ENCODE assay signal across 1 cellular context in the genomic region with DNA sequence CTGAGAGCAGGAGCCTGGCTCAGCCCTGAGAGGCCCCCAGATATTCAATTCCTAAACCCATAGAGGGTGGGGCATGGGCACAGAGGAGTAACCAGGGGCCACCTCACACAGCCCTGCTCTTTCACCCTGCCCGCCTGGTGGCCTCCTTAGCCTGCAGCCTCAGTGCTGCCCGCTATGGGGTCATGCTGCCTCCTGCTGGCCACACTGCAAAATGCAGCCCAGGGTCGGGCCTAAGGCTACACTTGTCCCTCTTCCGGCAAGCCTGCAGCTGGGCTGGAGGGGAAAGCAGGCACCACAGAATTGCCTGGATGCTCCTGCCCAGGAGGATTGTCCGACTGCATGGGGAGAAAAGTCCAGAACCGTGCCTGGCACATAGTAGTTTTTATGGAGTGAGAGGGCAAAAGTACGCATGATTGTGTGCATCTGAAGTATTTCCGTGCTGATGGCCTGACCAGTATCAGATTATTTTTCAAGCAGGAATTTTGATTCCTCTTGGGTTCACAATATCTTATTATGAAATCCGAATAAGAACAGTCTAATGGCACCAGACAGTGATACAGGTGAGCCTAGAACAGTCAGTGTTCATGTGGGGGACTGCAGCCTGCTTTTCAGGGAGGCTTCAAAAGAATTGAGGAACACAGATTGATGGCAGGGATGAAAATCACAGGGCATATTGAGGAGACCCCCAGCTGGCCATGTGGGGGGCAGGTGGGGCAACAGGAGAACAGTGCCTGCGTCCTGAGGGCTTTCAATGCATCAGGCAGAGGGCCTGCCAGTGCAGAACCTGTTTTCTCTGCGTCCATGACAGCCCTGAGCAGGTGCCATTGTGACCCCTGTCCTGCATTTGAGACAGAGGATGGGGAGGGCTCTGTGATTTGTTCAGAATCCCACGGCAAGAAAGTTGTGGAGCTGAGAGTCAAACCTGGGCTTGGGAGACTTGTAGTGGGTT.
A peak's percentile ranks its signal among the peaks of the same experiment; 100 is the strongest.
TF ChIP-seq lines count a peak whose summit lies in the region.

No MANE protein-coding gene starts in this region.

TF ChIP-seq in HepG2, 621 proteins besides CTCF, POLR2A, EP300 and RAD21 (continued from another document):
- TF ChIP-seq, protein P1, sequence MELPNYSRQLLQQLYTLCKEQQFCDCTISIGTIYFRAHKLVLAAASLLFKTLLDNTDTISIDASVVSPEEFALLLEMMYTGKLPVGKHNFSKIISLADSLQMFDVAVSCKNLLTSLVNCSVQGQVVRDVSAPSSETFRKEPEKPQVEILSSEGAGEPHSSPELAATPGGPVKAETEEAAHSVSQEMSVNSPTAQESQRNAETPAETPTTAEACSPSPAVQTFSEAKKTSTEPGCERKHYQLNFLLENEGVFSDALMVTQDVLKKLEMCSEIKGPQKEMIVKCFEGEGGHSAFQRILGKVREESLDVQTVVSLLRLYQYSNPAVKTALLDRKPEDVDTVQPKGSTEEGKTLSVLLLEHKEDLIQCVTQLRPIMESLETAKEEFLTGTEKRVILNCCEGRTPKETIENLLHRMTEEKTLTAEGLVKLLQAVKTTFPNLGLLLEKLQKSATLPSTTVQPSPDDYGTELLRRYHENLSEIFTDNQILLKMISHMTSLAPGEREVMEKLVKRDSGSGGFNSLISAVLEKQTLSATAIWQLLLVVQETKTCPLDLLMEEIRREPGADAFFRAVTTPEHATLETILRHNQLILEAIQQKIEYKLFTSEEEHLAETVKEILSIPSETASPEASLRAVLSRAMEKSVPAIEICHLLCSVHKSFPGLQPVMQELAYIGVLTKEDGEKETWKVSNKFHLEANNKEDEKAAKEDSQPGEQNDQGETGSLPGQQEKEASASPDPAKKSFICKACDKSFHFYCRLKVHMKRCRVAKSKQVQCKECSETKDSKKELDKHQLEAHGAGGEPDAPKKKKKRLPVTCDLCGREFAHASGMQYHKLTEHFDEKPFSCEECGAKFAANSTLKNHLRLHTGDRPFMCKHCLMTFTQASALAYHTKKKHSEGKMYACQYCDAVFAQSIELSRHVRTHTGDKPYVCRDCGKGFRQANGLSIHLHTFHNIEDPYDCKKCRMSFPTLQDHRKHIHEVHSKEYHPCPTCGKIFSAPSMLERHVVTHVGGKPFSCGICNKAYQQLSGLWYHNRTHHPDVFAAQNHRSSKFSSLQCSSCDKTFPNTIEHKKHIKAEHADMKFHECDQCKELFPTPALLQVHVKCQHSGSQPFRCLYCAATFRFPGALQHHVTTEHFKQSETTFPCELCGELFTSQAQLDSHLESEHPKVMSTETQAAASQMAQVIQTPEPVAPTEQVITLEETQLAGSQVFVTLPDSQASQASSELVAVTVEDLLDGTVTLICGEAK (IDR thresholded peaks at IDR 0.05) = no peak
- TF ChIP-seq, protein P1 (CRISPR knock-in tag; IDR thresholded peaks at IDR 0.05) = no peak
- no peak for TF ChIP-seq BRCA1 (CRISPR knock-in tag; IDR thresholded peaks at IDR 0.05)
- TF ChIP-seq IKZF4 (CRISPR knock-in tag; IDR thresholded peaks at IDR 0.05; ENCODE audit: borderline replicate concordance, low read depth, not compliant biosample characterization) = no peak
- peak; percentile 37; the same call in 1 of the 2 replicates for TF ChIP-seq ELF1 (CRISPR knock-in tag; IDR thresholded peaks at IDR 0.05)
- peak; percentile 29; the same call in 1 of the 2 replicates for TF ChIP-seq ZFX (CRISPR knock-in tag; IDR thresholded peaks at IDR 0.05; ENCODE audit: low read depth)
- TF ChIP-seq, protein P2, sequence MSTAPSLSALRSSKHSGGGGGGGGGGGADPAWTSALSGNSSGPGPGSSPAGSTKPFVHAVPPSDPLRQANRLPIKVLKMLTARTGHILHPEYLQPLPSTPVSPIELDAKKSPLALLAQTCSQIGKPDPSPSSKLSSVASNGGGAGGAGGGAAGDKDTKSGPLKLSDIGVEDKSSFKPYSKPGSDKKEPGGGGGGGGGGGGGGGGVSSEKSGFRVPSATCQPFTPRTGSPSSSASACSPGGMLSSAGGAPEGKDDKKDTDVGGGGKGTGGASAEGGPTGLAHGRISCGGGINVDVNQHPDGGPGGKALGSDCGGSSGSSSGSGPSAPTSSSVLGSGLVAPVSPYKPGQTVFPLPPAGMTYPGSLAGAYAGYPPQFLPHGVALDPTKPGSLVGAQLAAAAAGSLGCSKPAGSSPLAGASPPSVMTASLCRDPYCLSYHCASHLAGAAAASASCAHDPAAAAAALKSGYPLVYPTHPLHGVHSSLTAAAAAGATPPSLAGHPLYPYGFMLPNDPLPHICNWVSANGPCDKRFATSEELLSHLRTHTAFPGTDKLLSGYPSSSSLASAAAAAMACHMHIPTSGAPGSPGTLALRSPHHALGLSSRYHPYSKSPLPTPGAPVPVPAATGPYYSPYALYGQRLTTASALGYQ (CRISPR knock-in tag; IDR thresholded peaks at IDR 0.05) = no peak
- TF ChIP-seq STAG1 (CRISPR knock-in tag; IDR thresholded peaks at IDR 0.05) = peak; percentile 87
- TF ChIP-seq, protein P3, sequence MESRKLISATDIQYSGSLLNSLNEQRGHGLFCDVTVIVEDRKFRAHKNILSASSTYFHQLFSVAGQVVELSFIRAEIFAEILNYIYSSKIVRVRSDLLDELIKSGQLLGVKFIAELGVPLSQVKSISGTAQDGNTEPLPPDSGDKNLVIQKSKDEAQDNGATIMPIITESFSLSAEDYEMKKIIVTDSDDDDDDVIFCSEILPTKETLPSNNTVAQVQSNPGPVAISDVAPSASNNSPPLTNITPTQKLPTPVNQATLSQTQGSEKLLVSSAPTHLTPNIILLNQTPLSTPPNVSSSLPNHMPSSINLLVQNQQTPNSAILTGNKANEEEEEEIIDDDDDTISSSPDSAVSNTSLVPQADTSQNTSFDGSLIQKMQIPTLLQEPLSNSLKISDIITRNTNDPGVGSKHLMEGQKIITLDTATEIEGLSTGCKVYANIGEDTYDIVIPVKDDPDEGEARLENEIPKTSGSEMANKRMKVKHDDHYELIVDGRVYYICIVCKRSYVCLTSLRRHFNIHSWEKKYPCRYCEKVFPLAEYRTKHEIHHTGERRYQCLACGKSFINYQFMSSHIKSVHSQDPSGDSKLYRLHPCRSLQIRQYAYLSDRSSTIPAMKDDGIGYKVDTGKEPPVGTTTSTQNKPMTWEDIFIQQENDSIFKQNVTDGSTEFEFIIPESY (CRISPR knock-in tag; IDR thresholded peaks at IDR 0.05) = peak; percentile 65; the same call in 1 of the 2 replicates
- TF ChIP-seq TEAD3 (CRISPR knock-in tag; optimal IDR thresholded peaks at IDR 0.05; ENCODE audit: borderline replicate concordance) = peak; percentile 59
- TF ChIP-seq ELF3 (CRISPR knock-in tag; IDR thresholded peaks at IDR 0.05) = peak; percentile 44; the same call in 1 of the 2 replicates
- TF ChIP-seq, protein P4, sequence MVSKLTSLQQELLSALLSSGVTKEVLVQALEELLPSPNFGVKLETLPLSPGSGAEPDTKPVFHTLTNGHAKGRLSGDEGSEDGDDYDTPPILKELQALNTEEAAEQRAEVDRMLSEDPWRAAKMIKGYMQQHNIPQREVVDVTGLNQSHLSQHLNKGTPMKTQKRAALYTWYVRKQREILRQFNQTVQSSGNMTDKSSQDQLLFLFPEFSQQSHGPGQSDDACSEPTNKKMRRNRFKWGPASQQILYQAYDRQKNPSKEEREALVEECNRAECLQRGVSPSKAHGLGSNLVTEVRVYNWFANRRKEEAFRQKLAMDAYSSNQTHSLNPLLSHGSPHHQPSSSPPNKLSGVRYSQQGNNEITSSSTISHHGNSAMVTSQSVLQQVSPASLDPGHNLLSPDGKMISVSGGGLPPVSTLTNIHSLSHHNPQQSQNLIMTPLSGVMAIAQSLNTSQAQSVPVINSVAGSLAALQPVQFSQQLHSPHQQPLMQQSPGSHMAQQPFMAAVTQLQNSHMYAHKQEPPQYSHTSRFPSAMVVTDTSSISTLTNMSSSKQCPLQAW (CRISPR knock-in tag; IDR thresholded peaks at IDR 0.05) = 0 out of 2 replicates have a peak, but pooled peaks have one; percentile 11
- TF ChIP-seq, protein P5, sequence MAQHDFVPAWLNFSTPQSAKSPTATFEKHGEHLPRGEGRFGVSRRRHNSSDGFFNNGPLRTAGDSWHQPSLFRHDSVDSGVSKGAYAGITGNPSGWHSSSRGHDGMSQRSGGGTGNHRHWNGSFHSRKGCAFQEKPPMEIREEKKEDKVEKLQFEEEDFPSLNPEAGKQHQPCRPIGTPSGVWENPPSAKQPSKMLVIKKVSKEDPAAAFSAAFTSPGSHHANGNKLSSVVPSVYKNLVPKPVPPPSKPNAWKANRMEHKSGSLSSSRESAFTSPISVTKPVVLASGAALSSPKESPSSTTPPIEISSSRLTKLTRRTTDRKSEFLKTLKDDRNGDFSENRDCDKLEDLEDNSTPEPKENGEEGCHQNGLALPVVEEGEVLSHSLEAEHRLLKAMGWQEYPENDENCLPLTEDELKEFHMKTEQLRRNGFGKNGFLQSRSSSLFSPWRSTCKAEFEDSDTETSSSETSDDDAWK (CRISPR knock-in tag; IDR thresholded peaks at IDR 0.05) = no peak
- TF ChIP-seq ATF7 (IDR thresholded peaks at IDR 0.05) = no peak
- TF ChIP-seq ATF7 (CRISPR knock-in tag; IDR thresholded peaks at IDR 0.05) = 0 out of 2 replicates have a peak, but pooled peaks have one; percentile 19
- TF ChIP-seq, protein P6, sequence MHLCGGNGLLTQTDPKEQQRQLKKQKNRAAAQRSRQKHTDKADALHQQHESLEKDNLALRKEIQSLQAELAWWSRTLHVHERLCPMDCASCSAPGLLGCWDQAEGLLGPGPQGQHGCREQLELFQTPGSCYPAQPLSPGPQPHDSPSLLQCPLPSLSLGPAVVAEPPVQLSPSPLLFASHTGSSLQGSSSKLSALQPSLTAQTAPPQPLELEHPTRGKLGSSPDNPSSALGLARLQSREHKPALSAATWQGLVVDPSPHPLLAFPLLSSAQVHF (CRISPR knock-in tag; IDR thresholded peaks at IDR 0.05) = no peak
- TF ChIP-seq, protein P7, sequence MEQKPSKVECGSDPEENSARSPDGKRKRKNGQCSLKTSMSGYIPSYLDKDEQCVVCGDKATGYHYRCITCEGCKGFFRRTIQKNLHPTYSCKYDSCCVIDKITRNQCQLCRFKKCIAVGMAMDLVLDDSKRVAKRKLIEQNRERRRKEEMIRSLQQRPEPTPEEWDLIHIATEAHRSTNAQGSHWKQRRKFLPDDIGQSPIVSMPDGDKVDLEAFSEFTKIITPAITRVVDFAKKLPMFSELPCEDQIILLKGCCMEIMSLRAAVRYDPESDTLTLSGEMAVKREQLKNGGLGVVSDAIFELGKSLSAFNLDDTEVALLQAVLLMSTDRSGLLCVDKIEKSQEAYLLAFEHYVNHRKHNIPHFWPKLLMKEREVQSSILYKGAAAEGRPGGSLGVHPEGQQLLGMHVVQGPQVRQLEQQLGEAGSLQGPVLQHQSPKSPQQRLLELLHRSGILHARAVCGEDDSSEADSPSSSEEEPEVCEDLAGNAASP (CRISPR knock-in tag; IDR thresholded peaks at IDR 0.05; ENCODE audit: borderline replicate concordance) = 0 out of 2 replicates have a peak, but pooled peaks have one; percentile 22
- TF ChIP-seq, protein P8, sequence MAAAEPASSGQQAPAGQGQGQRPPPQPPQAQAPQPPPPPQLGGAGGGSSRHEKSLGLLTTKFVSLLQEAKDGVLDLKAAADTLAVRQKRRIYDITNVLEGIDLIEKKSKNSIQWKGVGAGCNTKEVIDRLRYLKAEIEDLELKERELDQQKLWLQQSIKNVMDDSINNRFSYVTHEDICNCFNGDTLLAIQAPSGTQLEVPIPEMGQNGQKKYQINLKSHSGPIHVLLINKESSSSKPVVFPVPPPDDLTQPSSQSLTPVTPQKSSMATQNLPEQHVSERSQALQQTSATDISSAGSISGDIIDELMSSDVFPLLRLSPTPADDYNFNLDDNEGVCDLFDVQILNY (CRISPR knock-in tag; conservative IDR thresholded peaks at IDR 0.05) = peak; percentile 39; the same call in 1 of the 2 replicates
- no peak for TF ChIP-seq ZC3H13 (CRISPR knock-in tag; IDR thresholded peaks at IDR 0.05)
- no peak for TF ChIP-seq AGO2 (optimal IDR thresholded peaks at IDR 0.05; ENCODE audit: low read depth, low read length)
- no peak for TF ChIP-seq ZFY (CRISPR knock-in tag; IDR thresholded peaks at IDR 0.05)
- no peak for TF ChIP-seq GTF3A (CRISPR knock-in tag; conservative IDR thresholded peaks at IDR 0.05)
